8 cellular contexts compared by ENCODE assay signal in genomic region chr7:131692131-131692960, GRCh38.
A peak's percentile ranks its signal among the peaks of the same experiment; 100 is the strongest.
DNase-seq lines count a peak whose midpoint lies in the region; ATAC-seq and TF ChIP-seq lines count a peak whose summit lies in the region.

No MANE protein-coding gene starts in this region.

- peak; percentile 89 to 99 for TF ChIP-seq CTCF in brain (conservative IDR thresholded peaks at IDR 0.05)

- in situ Hi-C loops in KBM-7 (cut with MboI; ENCODE audit: low pct_unique_long_range_greater_than_20kb, low sequenced_read_pairs): no loop called here

- ATAC-seq in GM21528 (IDR thresholded peaks at IDR 0.05; ENCODE audit: low FRiP score, unreplicated experiment): no peak

- peak; percentile 53 for DNase-seq in ELR (ENCODE audit: low read depth)
- peak; percentile 74 for DNase-seq in KBM-7
- peak; percentile 62 for DNase-seq in SK-N-DZ (ENCODE audit: low spot score)
- peak; percentile 11 for DNase-seq in kidney glomerular epithelial cell (lab: John Stamatoyannopoulos, UW)
- DNase-seq in stimulated activated CD4-positive, alpha-beta T cell treated with anti-CD3 and anti-CD28 coated beads, Interleukin-4, amount 100 ng/mL, for 48 hours (ENCODE audit: low read depth in 2 of 2): peak; percentile 50 to 66
- no peak for DNase-seq in NCI-H1436 treated with DMSO at 0.1 percent for 48 hours (lab: John Stamatoyannopoulos, UW)

- H3K27ac Mint-ChIP-seq in brain: peak overlapping the region in 4 of 5 experiments; percentile 9 to 86 (median 56)

- no peaks in the 10 kb centered on the region for H3K9me3 Mint-ChIP-seq in brain

- H3K27me3 Mint-ChIP-seq in brain: peaks cover 23% of the 10 kb centered on the region

- H3K36me3 Mint-ChIP-seq in brain: no peaks in the 10 kb centered on the region

- peak overlapping the region in 4 of 5 experiments; percentile 14 to 60 (median 45) for H3K4me3 Mint-ChIP-seq in brain

- peaks cover 18% of the 10 kb centered on the region for H3K4me1 Mint-ChIP-seq in brain
